9 cellular contexts compared by ENCODE assay signal in genomic region chr16:22161999-22162657, GRCh38. TPM values are rescaled to one million over a fixed set of nuclear protein-coding genes. Genes with fewer than 3 reads are reported as not detected.
DNase-seq lines count a peak whose midpoint lies in the region; ATAC-seq and TF ChIP-seq lines count a peak whose summit lies in the region.
"Had no signal": no experiment of that assay in that cellular context is flagged by ENCODE, and none has a peak within 500 bp of the region (broad histone marks: within the 10 kb centered on the region; RNA-seq: fewer than 3 reads in every experiment).

SDR42E2 (plus strand) TSS chr16:22162506; CDS start chr16:22165583, 3,077 bp downstream.

- peak; percentile 26 to 51 (median 35) for DNase-seq in CD4-positive, CD25-positive, alpha-beta regulatory T cell
- peak; percentile 28 to 88 for DNase-seq in NCI-H526 (lab: John Stamatoyannopoulos, UW)
- DNase-seq in activated naive CD4-positive, alpha-beta T cell treated with anti-CD3 and anti-CD28 coated beads, Interleukin-2, amount 50 U/mL, for 16 hours, result peak; percentile 57
- DNase-seq in natural killer cell, result no peak
- no peak for DNase-seq in chondrocyte (ENCODE audit: low spot score)
- DNase-seq in NCI-H128 (lab: John Stamatoyannopoulos, UW; ENCODE audit: unreplicated experiment), result no peak
- no peak for DNase-seq in CD14-positive monocyte (ENCODE audit: low spot score)

- no peaks in the 10 kb centered on the region for H3K9me3 ChIP-seq in CD4-positive, CD25-positive, alpha-beta regulatory T cell (ENCODE audit: control insufficient read depth in 2 of 2, low read length in 2 of 2)

- no peaks in the 10 kb centered on the region for H3K36me3 ChIP-seq in CD4-positive, CD25-positive, alpha-beta regulatory T cell (ENCODE audit: control insufficient read depth, insufficient read depth, low read length)

- no peak within 1 kb of the TSS for H3K4me3 ChIP-seq in CD4-positive, CD25-positive, alpha-beta regulatory T cell (ENCODE audit: low read depth, low read length)

- intact Hi-C loops in natural killer cell (cut with micrococcal nuclease), result no loop called here
- intact Hi-C loops in CD14-positive monocyte (cut with micrococcal nuclease), result no loop called here

- peaks cover 5% of the 10 kb centered on the region for H3K36me3 Mint-ChIP-seq in CD4-positive, CD25-positive, alpha-beta regulatory T cell
- no peaks in the 10 kb centered on the region for H3K36me3 Mint-ChIP-seq in natural killer cell
- H3K36me3 Mint-ChIP-seq in chondrocyte (ENCODE audit: low read depth), result peaks cover 4% of the 10 kb centered on the region
- H3K36me3 Mint-ChIP-seq in CD14-positive monocyte, result no peaks in the 10 kb centered on the region

- H3K27me3 Mint-ChIP-seq in CD4-positive, CD25-positive, alpha-beta regulatory T cell, result peaks cover 29% of the 10 kb centered on the region
- H3K27me3 Mint-ChIP-seq in natural killer cell (ENCODE audit: low read depth in 2 of 2) (peaks cover 0 to 6% of the 10 kb centered on the region in 2 donors), chondrocyte (ENCODE audit: low read depth) (peaks cover 38% of the 10 kb centered on the region), CD14-positive monocyte (ENCODE audit: low read depth in 3 of 3) (peaks cover 28 to 42% (median 32%) of the 10 kb centered on the region in 3 donors)

- no peak within 1 kb of the TSS for H3K27ac Mint-ChIP-seq in CD4-positive, CD25-positive, alpha-beta regulatory T cell
- H3K27ac Mint-ChIP-seq in natural killer cell (no peak within 1 kb of the TSS), chondrocyte (ENCODE audit: unreplicated experiment) (no peak within 1 kb of the TSS), CD14-positive monocyte (no peak within 1 kb of the TSS)

- H3K4me1 Mint-ChIP-seq in CD4-positive, CD25-positive, alpha-beta regulatory T cell, result peaks cover 0 to 12% (median 5%) of the 10 kb centered on the region in 4 donors
- H3K4me1 Mint-ChIP-seq in natural killer cell (peaks cover 0 to 6% of the 10 kb centered on the region in 2 donors), chondrocyte (ENCODE audit: low read depth) (no peaks in the 10 kb centered on the region), CD14-positive monocyte (peaks cover 2% of the 10 kb centered on the region)

- peaks cover 18% of the 10 kb centered on the region for H3K27me3 ChIP-seq in CD4-positive, CD25-positive, alpha-beta regulatory T cell (ENCODE audit: control insufficient read depth, insufficient read depth, low read length)

- H3K4me3 Mint-ChIP-seq in CD4-positive, CD25-positive, alpha-beta regulatory T cell, result peak within 1 kb of the TSS in 3 of 4 donors; percentile 18 to 78 (median 62)
- H3K4me3 Mint-ChIP-seq in natural killer cell (peak within 1 kb of the TSS; percentile 43), chondrocyte (ENCODE audit: unreplicated experiment) (no peak within 1 kb of the TSS), CD14-positive monocyte (peak within 1 kb of the TSS in 1 of 2 donors; percentile 77)

- no peak for TF ChIP-seq CTCF in natural killer cell (IDR thresholded peaks at IDR 0.05)
- no peak for TF ChIP-seq CTCF in chondrocyte (IDR thresholded peaks at IDR 0.05)
- no peak for TF ChIP-seq CTCF in CD14-positive monocyte (IDR thresholded peaks at IDR 0.05)

- H3K4me1 ChIP-seq in CD4-positive, CD25-positive, alpha-beta regulatory T cell (ENCODE audit: control insufficient read depth, insufficient read depth, low read length, poor library complexity, severe bottlenecking), result peaks cover 10% of the 10 kb centered on the region

- peak; percentile 67 to 79 for ATAC-seq in CD4-positive, CD25-positive, alpha-beta regulatory T cell (ENCODE audit: low read depth in 2 of 2)
- ATAC-seq in natural killer cell (peak; percentile 53 to 87 (median 70)), HG03457 (IDR thresholded peaks at IDR 0.05; ENCODE audit: unreplicated experiment) (no peak)

- H3K9me3 Mint-ChIP-seq in CD4-positive, CD25-positive, alpha-beta regulatory T cell, result peaks cover 0 to 5% (median 0%) of the 10 kb centered on the region in 7 donors
- H3K9me3 Mint-ChIP-seq in natural killer cell (peaks cover 0 to 4% of the 10 kb centered on the region in 2 donors), chondrocyte (ENCODE audit: low read depth) (peaks cover 5% of the 10 kb centered on the region), CD14-positive monocyte (peaks cover 0 to 11% (median 5%) of the 10 kb centered on the region in 7 donors)

- no peak within 1 kb of the TSS for H3K27ac ChIP-seq in CD4-positive, CD25-positive, alpha-beta regulatory T cell (ENCODE audit: insufficient read depth, low read length, poor library complexity, severe bottlenecking)

RNA-seq across cellular contexts. Expression of gene SDR42E2, which starts in this region (rescaled TPM):
- total RNA-seq in CD4-positive, CD25-positive, alpha-beta regulatory T cell, result 3.5 TPM
- 1 to 10 TPM in 1 of 4 donors, under 1 TPM in 3; 0.60 to 1.3 (median 0.73) TPM for polyA plus RNA-seq in CD4-positive, CD25-positive, alpha-beta regulatory T cell
- 1 to 10 TPM in 1 of 3 donors, under 1 TPM in 2; 0.92 to 1.9 (median 0.93) TPM for total RNA-seq in natural killer cell
- total RNA-seq in chondrocyte, result not detected in 3 replicates
- polyA plus RNA-seq in CD14-positive monocyte, result under 1 TPM; 0.16 to 0.23 TPM
- total RNA-seq: fibroblast of villous mesenchyme had no signal

Comparison
In these comparisons a context has a peak if more than half of its experiments do, and no peak if none do; other contexts are left out.
1. DNase-seq: peak in CD4-positive, CD25-positive, alpha-beta regulatory T cell (3 of 3), NCI-H526 (2 of 2) and activated naive CD4-positive, alpha-beta T cell treated with anti-CD3 and anti-CD28 coated beads, Interleukin-2, amount 50 U/mL, for 16 hours (single experiment); none in natural killer cell (single experiment), chondrocyte (single experiment), NCI-H128 (single experiment) and CD14-positive monocyte (single experiment).